In the genomic region with DNA sequence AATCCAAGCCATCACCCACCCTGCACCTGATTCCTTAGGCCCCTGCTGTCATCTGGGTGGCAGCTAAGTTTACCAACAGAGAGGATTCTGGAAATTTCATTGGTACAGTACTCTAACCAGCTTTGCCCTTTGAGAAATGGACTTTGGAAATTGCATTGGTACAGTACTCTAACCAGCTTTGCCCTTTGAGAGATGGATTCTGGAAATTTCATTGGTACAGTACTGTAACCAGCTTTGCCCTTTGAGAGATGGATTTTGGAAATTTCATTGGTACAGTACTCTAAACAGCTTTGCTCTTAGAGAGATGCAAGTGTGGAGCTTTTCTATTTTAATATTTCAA, we compare ENCODE assay signal across 20 cellular contexts. TPM values are rescaled to one million over a fixed set of nuclear protein-coding genes. Genes with fewer than 3 reads are reported as not detected.
A peak's percentile ranks its signal among the peaks of the same experiment; 100 is the strongest.
DNase-seq lines count a peak whose midpoint lies in the region; ATAC-seq, FAIRE-seq and TF ChIP-seq lines count a peak whose summit lies in the region.
"Had no signal": no experiment of that assay in that cellular context is flagged by ENCODE, and none has a peak within 500 bp of the region (broad histone marks: within the 10 kb centered on the region; RNA-seq: fewer than 3 reads in every experiment).

No MANE protein-coding gene starts in this region.

- H3K4me3 Mint-ChIP-seq in Caco-2 (ENCODE audit: unreplicated experiment) = peak overlapping the region; percentile 66
- peak overlapping the region; percentile 9 for H3K4me3 Mint-ChIP-seq in progenitor cell of endocrine pancreas (ENCODE audit: low read depth)
- H3K4me3 Mint-ChIP-seq in activated CD4-positive, alpha-beta memory T cell treated with anti-CD3 and anti-CD28 coated beads, Interleukin-2, amount 10 ng/mL, durations not matched to agents 7 days and 5 days = no peak overlapping the region
- H3K4me3 Mint-ChIP-seq: CD8-positive, alpha-beta T cell had no signal

- no peak for TF ChIP-seq RAD21 in HepG2 (CRISPR knock-in tag; IDR thresholded peaks at IDR 0.05)

- H3K4me3 ChIP-seq in Caco-2 (ENCODE audit: low read depth, low read length) (no peak overlapping the region), HepG2 (replicated peaks in 1 of 3; ENCODE audit: insufficient read depth in 1 of 3, low read depth in 2 of 3, low read length in 3 of 3) (peak overlapping the region in 1 of 3 experiments; percentile 15; a peak in 1 of 6 replicates), left ventricle myocardium inferior (no peak overlapping the region)
- H3K4me3 ChIP-seq: GM23248 had no signal

- H3K9me3 Mint-ChIP-seq in Caco-2 (ENCODE audit: unreplicated experiment) = no peaks in the 10 kb centered on the region
- peaks cover 7% of the 10 kb centered on the region for H3K9me3 Mint-ChIP-seq in progenitor cell of endocrine pancreas (ENCODE audit: low read depth)
- H3K9me3 Mint-ChIP-seq in activated CD4-positive, alpha-beta memory T cell treated with anti-CD3 and anti-CD28 coated beads, Interleukin-2, amount 10 ng/mL, durations not matched to agents 7 days and 5 days = no peaks in the 10 kb centered on the region

- H3K27ac ChIP-seq in 22Rv1 = peak overlapping the region; percentile 66
- peak overlapping the region; percentile 64 for H3K27ac ChIP-seq in HepG2 (ENCODE audit: extremely low read length, insufficient read depth, low read length)
- H3K27ac ChIP-seq in left ventricle myocardium inferior (replicated peaks) = no peak overlapping the region
- H3K27ac ChIP-seq: C4-2B, GM23248, HL-60 had no signal

- ATAC-seq in HepG2 = peak; percentile 16; the same call in 2 of the 3 replicates
- ATAC-seq: CD8-positive, alpha-beta T cell; HCT116 had no signal

- H3K4me1 ChIP-seq in Caco-2 (peaks cover 34% of the 10 kb centered on the region), HepG2 (ENCODE audit: insufficient read depth, low read length) (peaks cover 58% of the 10 kb centered on the region), left ventricle myocardium inferior (peaks cover 20% of the 10 kb centered on the region)
- H3K4me1 ChIP-seq: BE2C had no signal

- peak; percentile 39 for FAIRE-seq in HepG2 (lab: Jason Lieb, UNC)
- FAIRE-seq: A204.1, GM19239, H54 had no signal

- no peaks in the 10 kb centered on the region for H4K20me1 ChIP-seq in HepG2 (ENCODE audit: insufficient read depth, low read length)

- TF ChIP-seq CTCF in 22Rv1 (IDR thresholded peaks at IDR 0.05) (no peak), Caco-2 (IDR thresholded peaks at IDR 0.05; ENCODE audit: insufficient read depth in 1 of 2, low read depth in 1 of 2, low read length in 1 of 2, severe bottlenecking in 1 of 2, unreplicated experiment in 1 of 2) (no peak), HepG2 (CRISPR knock-in tag; IDR thresholded peaks at IDR 0.05) (no peak), progenitor cell of endocrine pancreas (IDR thresholded peaks at IDR 0.05; ENCODE audit: unreplicated experiment) (no peak), left ventricle myocardium inferior (IDR thresholded peaks at IDR 0.05; ENCODE audit: borderline replicate concordance) (no peak)

- H2AFZ ChIP-seq in HepG2 (ENCODE audit: low read length) = no peak overlapping the region
- H2AFZ ChIP-seq: GM23248 had no signal

- H3K27me3 ChIP-seq in Caco-2 (replicated peaks; ENCODE audit: control insufficient read depth, insufficient read depth, low read length) = no peaks in the 10 kb centered on the region
- H3K27me3 ChIP-seq in HepG2 (ENCODE audit: control insufficient read depth in 1 of 2, insufficient read depth in 2 of 2, low read length in 2 of 2) = peaks cover 0 to 2% of the 10 kb centered on the region in 2 experiments; a peak in 1 of 5 replicates
- no peaks in the 10 kb centered on the region for H3K27me3 ChIP-seq in left ventricle myocardium inferior (ENCODE audit: low read depth)
- H3K27me3 ChIP-seq: BE2C had no signal

- H3K4me1 Mint-ChIP-seq in Caco-2 (ENCODE audit: low read depth, unreplicated experiment) (peaks cover 9% of the 10 kb centered on the region), progenitor cell of endocrine pancreas (ENCODE audit: low read depth) (peaks cover 24% of the 10 kb centered on the region)
- H3K4me1 Mint-ChIP-seq in activated CD4-positive, alpha-beta memory T cell treated with anti-CD3 and anti-CD28 coated beads, Interleukin-2, amount 10 ng/mL, durations not matched to agents 7 days and 5 days = peaks cover 8% of the 10 kb centered on the region

- in situ Hi-C loops in HepG2 (cut with HindIII; ENCODE audit: extremely low pct_ligation_motif_present, low pct_unique_long_range_greater_than_20kb) = loop anchor here (25.0 kb wide), 1 partner anchor 109 kb away; no protein-coding TSS in a partner anchor

- intact Hi-C loops in Caco-2 (cut with micrococcal nuclease; ENCODE audit: unreplicated experiment) = loop anchor here (1.0 to 10.0 kb wide), 4 partner anchors 19 to 344 kb away; partner anchors contain the start of gene ATP1A1
- intact Hi-C loops in HepG2 (cut with micrococcal nuclease; ENCODE audit: unreplicated experiment) = loop anchor here (1.0 to 5.0 kb wide), 4 partner anchors 26 to 334 kb away; no protein-coding TSS in a partner anchor
- intact Hi-C loops in left ventricle myocardium inferior (cut with micrococcal nuclease) = loop anchor here (5.0 kb wide), 1 partner anchor 329 kb away; no protein-coding TSS in a partner anchor

- H3K27me3 Mint-ChIP-seq in Caco-2 (ENCODE audit: insufficient read depth, unreplicated experiment) (no peaks in the 10 kb centered on the region), progenitor cell of endocrine pancreas (no peaks in the 10 kb centered on the region)
- peaks cover 27% of the 10 kb centered on the region for H3K27me3 Mint-ChIP-seq in activated CD4-positive, alpha-beta memory T cell treated with anti-CD3 and anti-CD28 coated beads, Interleukin-2, amount 10 ng/mL, durations not matched to agents 7 days and 5 days

- DNase-seq in Caco-2 = no peak
- DNase-seq in HepG2 (ENCODE audit: low spot score) = no peak
- no peak for DNase-seq in progenitor cell of endocrine pancreas (ENCODE audit: low spot score, unreplicated experiment)
- no peak for DNase-seq in left ventricle myocardium inferior
- no peak for DNase-seq in GF-D8 (lab: John Stamatoyannopoulos, UW)
- DNase-seq in activated CD4-positive, alpha-beta memory T cell treated with anti-CD3 and anti-CD28 coated beads, Interleukin-2, amount 10 ng/mL, durations not matched to agents 7 days and 5 days = no peak
- DNase-seq: BE2C; CD8-positive, alpha-beta T cell; COR-L47; DND-41; GDM1; GM23248 had no signal

- CTCF ChIA-PET in Caco-2 (lab: Charles Lee) (interaction anchor here (0.8 to 0.9 kb wide), 3 partner anchors 14 to 342 kb away, joined by 3 read pairs; no protein-coding TSS in a partner anchor), HepG2 (lab: Yijun Ruan, JAX; ENCODE audit: low intra/inter-chr PET ratio, low total read pairs) (interaction anchor here (1.6 kb wide), 1 partner anchor 346 kb away, joined by 4 read pairs; no protein-coding TSS in a partner anchor)
- CTCF ChIA-PET in activated CD4-positive, alpha-beta memory T cell treated with anti-CD3 and anti-CD28 coated beads, Interleukin-2, amount 10 ng/mL, durations not matched to agents 7 days and 5 days (lab: Charles Lee) = interaction anchor here (0.9 to 9.0 kb wide), 5 partner anchors 13 to 346 kb away, joined by 3 to 65 read pairs (median 9); no protein-coding TSS in a partner anchor

- no peak for TF ChIP-seq EP300 in HepG2 (IDR thresholded peaks at IDR 0.05; ENCODE audit: low read depth in 2 of 2, low read length in 2 of 2)
- TF ChIP-seq EP300 in HepG2 (CRISPR knock-in tag; IDR thresholded peaks at IDR 0.05; ENCODE audit: borderline replicate concordance) = no peak

- POLR2A ChIA-PET in Caco-2 (lab: Charles Lee) (no interaction called here), HepG2 (lab: Yijun Ruan, JAX) (interaction anchor here (0.7 to 2.7 kb wide), 14 partner anchors 11 to 340 kb away, joined by 3 to 10 read pairs (median 4); partner anchors contain the start of gene ATP1A1)
- POLR2A ChIA-PET in activated CD4-positive, alpha-beta memory T cell treated with anti-CD3 and anti-CD28 coated beads, Interleukin-2, amount 10 ng/mL, durations not matched to agents 7 days and 5 days (lab: Charles Lee) = interaction anchor here (0.9 to 1.3 kb wide), 3 partner anchors 220 to 332 kb away, joined by 3 read pairs; no protein-coding TSS in a partner anchor

- no peak for TF ChIP-seq POLR2A in HepG2 (IDR thresholded peaks at IDR 0.05; ENCODE audit: insufficient read depth in 1 of 2, low read depth in 2 of 2, low read length in 2 of 2)

- no TSS peak for BruUV-seq in Caco-2 (replicated peaks; lab: Mats Ljungman, UMichigan)
- no TSS peak for BruUV-seq in HepG2 (replicated peaks; lab: Mats Ljungman, UMichigan)

- no peaks in the 10 kb centered on the region for H3K79me2 ChIP-seq in HepG2 (ENCODE audit: insufficient read depth, low read length)

- H3K27ac Mint-ChIP-seq in Caco-2 (ENCODE audit: unreplicated experiment) = peak overlapping the region; percentile 75
- peak overlapping the region; percentile 74 for H3K27ac Mint-ChIP-seq in progenitor cell of endocrine pancreas
- no peak overlapping the region for H3K27ac Mint-ChIP-seq in activated CD4-positive, alpha-beta memory T cell treated with anti-CD3 and anti-CD28 coated beads, Interleukin-2, amount 10 ng/mL, durations not matched to agents 7 days and 5 days
- H3K27ac Mint-ChIP-seq: CD8-positive, alpha-beta T cell had no signal

- H3K9me3 ChIP-seq in Caco-2 (no peaks in the 10 kb centered on the region), HepG2 (ENCODE audit: low read length) (no peaks in the 10 kb centered on the region), left ventricle myocardium inferior (replicated peaks) (peaks cover 15% of the 10 kb centered on the region)
- H3K9me3 ChIP-seq: BE2C had no signal

- H3K36me3 ChIP-seq in Caco-2 (ENCODE audit: control insufficient read depth, insufficient read depth, low read length) (no peaks in the 10 kb centered on the region), HepG2 (replicated peaks in 1 of 2; ENCODE audit: control insufficient read depth in 1 of 2, insufficient read depth in 2 of 2, low read length in 2 of 2) (no peaks in the 10 kb centered on the region), left ventricle myocardium inferior (no peaks in the 10 kb centered on the region)
- H3K36me3 ChIP-seq: BE2C had no signal

- no peaks in the 10 kb centered on the region for H3K36me3 Mint-ChIP-seq in Caco-2 (ENCODE audit: insufficient read depth, unreplicated experiment)
- H3K36me3 Mint-ChIP-seq in progenitor cell of endocrine pancreas (ENCODE audit: insufficient read depth) = peaks cover 2% of the 10 kb centered on the region
- H3K36me3 Mint-ChIP-seq in activated CD4-positive, alpha-beta memory T cell treated with anti-CD3 and anti-CD28 coated beads, Interleukin-2, amount 10 ng/mL, durations not matched to agents 7 days and 5 days (ENCODE audit: low read depth) = no peaks in the 10 kb centered on the region
- H3K36me3 Mint-ChIP-seq: CD8-positive, alpha-beta T cell had no signal

- no peak overlapping the region; the same call in 1 of the 2 replicates for H3K9ac ChIP-seq in HepG2 (ENCODE audit: insufficient read depth, low read depth, low read length)
- H3K9ac ChIP-seq: GM23248 had no signal

- H3K4me2 ChIP-seq in HepG2 (ENCODE audit: low read depth, low read length) = peak overlapping the region; percentile 71

RNA-seq across cellular contexts. Expression of gene MAB21L3, which starts 42.5 kb away (rescaled TPM):
- 0.26 and 0.66 TPM in 2 replicates for total RNA-seq in Caco-2 (2022)
- total RNA-seq in HepG2 (2016; rRNA removed; fragmentation: Illumina TruSeq; extraction: Trizol) = 0.55 and 0.90 TPM in 2 replicates
- 0.30 TPM in 1 of 2 replicates, not detected in the other for total RNA-seq in HepG2 (2016; cell fraction: cytosol; rRNA removed; fragmentation: Illumina TruSeq; extraction: Trizol; ENCODE audit: low read depth)
- 0.48 and 0.80 TPM in 2 replicates for total RNA-seq in HepG2 (2016; cell fraction: insoluble cytoplasmic fraction; rRNA removed; fragmentation: Illumina TruSeq; extraction: Trizol)
- 0.56 and 0.72 TPM in 2 replicates for total RNA-seq in HepG2 (2016; cell fraction: membrane; rRNA removed; fragmentation: Illumina TruSeq; extraction: Trizol)
- total RNA-seq in HepG2 (2016; cell fraction: nucleus; rRNA removed; fragmentation: Illumina TruSeq; extraction: Trizol) = 0.47 and 1.2 TPM in 2 replicates
- polyA plus RNA-seq in HepG2 (2011; rRNA removed) = 3.7 and 4.1 TPM in 2 replicates
- polyA plus RNA-seq in HepG2 (2011; cell fraction: cytosol; rRNA removed) = 3.6 and 5.0 TPM in 2 replicates
- 2.5 and 2.7 TPM in 2 replicates for polyA plus RNA-seq in HepG2 (2011; cell fraction: nucleus; rRNA removed)
- polyA plus RNA-seq in HepG2 (2012) = 0.70 and 0.85 TPM in 2 replicates
- 0.03 TPM in 1 of 2 replicates, not detected in the other for polyA plus RNA-seq in HepG2 (2016; cell fraction: cytosol; fragmentation: Illumina TruSeq; extraction: Trizol; ENCODE audit: low read depth)
- polyA plus RNA-seq in HepG2 (2016; cell fraction: insoluble cytoplasmic fraction; fragmentation: Illumina TruSeq; extraction: Trizol; ENCODE audit: low read depth) = 0.56 and 0.79 TPM in 2 replicates
- 0.13 and 0.14 TPM in 2 replicates for polyA plus RNA-seq in HepG2 (2016; cell fraction: membrane; fragmentation: Illumina TruSeq; extraction: Trizol; ENCODE audit: low read depth)
- 0.14 and 0.36 TPM in 2 replicates for polyA plus RNA-seq in HepG2 (2016; cell fraction: nucleus; fragmentation: Illumina TruSeq; extraction: Trizol; ENCODE audit: insufficient read depth, low read depth)
- 2.3 and 10.6 TPM in 2 replicates for polyA minus RNA-seq in HepG2 (2011; rRNA and poly(A)+ RNA removed; ENCODE audit: low replicate concordance)
- 3.8 and 5.4 TPM in 2 replicates for polyA minus RNA-seq in HepG2 (2011; cell fraction: cytosol; rRNA and poly(A)+ RNA removed)
- 9.1 and 14.8 TPM in 2 replicates for polyA minus RNA-seq in HepG2 (2011; cell fraction: nucleus; rRNA and poly(A)+ RNA removed)
- total RNA-seq in progenitor cell of endocrine pancreas = not detected in 2 replicates
- not detected for total RNA-seq in left ventricle myocardium inferior
- not detected for total RNA-seq in activated CD4-positive, alpha-beta memory T cell treated with anti-CD3 and anti-CD28 coated beads, Interleukin-2, amount 10 ng/mL, durations not matched to agents 7 days and 5 days
- total RNA-seq: CD8-positive, alpha-beta T cell had no signal
- polyA plus RNA-seq: AG04450 had no signal
